Comparison of ENCODE assay signal across 9 cellular contexts in genomic region chr20:63873477-63873971, GRCh38. TPM values are rescaled to one million over a fixed set of nuclear protein-coding genes. Genes with fewer than 3 reads are reported as not detected.
A peak's percentile ranks its signal among the peaks of the same experiment; 100 is the strongest.
DNase-seq lines count a peak whose midpoint lies in the region; ATAC-seq and TF ChIP-seq lines count a peak whose summit lies in the region.
"Had no signal": no experiment of that assay in that cellular context is flagged by ENCODE, and none has a peak within 500 bp of the region (broad histone marks: within the 10 kb centered on the region; RNA-seq: fewer than 3 reads in every experiment).

No MANE protein-coding gene starts in this region.

- ATAC-seq in GM19328 (IDR thresholded peaks at IDR 0.05; ENCODE audit: unreplicated experiment), result no peak
- ATAC-seq in HG03097 (IDR thresholded peaks at IDR 0.05; ENCODE audit: low FRiP score, unreplicated experiment), result no peak

- H2AK5ac ChIP-seq in H9 (ENCODE audit: insufficient read length, low read length), result no peak overlapping the region

- H3T11ph ChIP-seq in H9 (ENCODE audit: low read length), result no peak overlapping the region

- no peak overlapping the region for H3K9ac ChIP-seq in H9 (ENCODE audit: extremely low read depth, insufficient read length, low read length)

- H3K36me3 ChIP-seq in esophagus (ENCODE audit: control insufficient read depth in 2 of 2, insufficient read depth in 2 of 2, low read length in 1 of 2), result peaks cover 8 to 43% of the 10 kb centered on the region in 2 donors
- H3K36me3 ChIP-seq in sigmoid colon, result peaks cover 28 to 99% (median 57%) of the 10 kb centered on the region in 4 donors

- no peak overlapping the region for H3K56ac ChIP-seq in H9 (ENCODE audit: insufficient read length, low read depth, low read length)

- DNase-seq in GM03348 (ENCODE audit: low spot score) (peak; percentile 65), sigmoid colon (peak; percentile 82), H9 (no peak), SW480 (ENCODE audit: low spot score) (no peak)
- DNase-seq: activated CD4-positive, CD25-positive, alpha-beta regulatory T cell treated with anti-CD3 and anti-CD28 coated beads, Interleukin-2, amount 50 U/mL, for 72 hours had no signal

- H4K91ac ChIP-seq in H9 (ENCODE audit: insufficient read length, low read depth, low read length), result no peak overlapping the region

- H3K4me3 ChIP-seq in esophagus (ENCODE audit: low read depth in 1 of 2, low read length in 2 of 2) (no peak overlapping the region), sigmoid colon (no peak overlapping the region)

- no peaks in the 10 kb centered on the region for H3K27me3 ChIP-seq in esophagus (ENCODE audit: control insufficient read depth in 1 of 2, insufficient read depth in 2 of 2, low read length in 2 of 2)
- no peaks in the 10 kb centered on the region for H3K27me3 ChIP-seq in sigmoid colon
- H3K27me3 ChIP-seq in H9 (ENCODE audit: insufficient read depth, low read length), result no peaks in the 10 kb centered on the region

- H4K5ac ChIP-seq in H9 (ENCODE audit: insufficient read length, low read depth, low read length), result no peak overlapping the region

- no peaks in the 10 kb centered on the region for H3K27me3 Mint-ChIP-seq in T-helper 1 cell treated with Interleukin-12 subunit alpha and Interleukin-12 subunit beta and Interleukin-4 antibody, amounts not matched to agents 30 μg/mL and 1 μg/mL, for 36 hours (ENCODE audit: low read depth)
- no peaks in the 10 kb centered on the region for H3K27me3 Mint-ChIP-seq in H9 (ENCODE audit: low read depth)

- no peak overlapping the region for H2BK120ac ChIP-seq in H9 (ENCODE audit: low read depth, low read length, poor library complexity, severe bottlenecking)

- H3K79me1 ChIP-seq in H9 (ENCODE audit: insufficient read depth, low read depth, low read length, poor library complexity, severe bottlenecking), result peaks cover 4% of the 10 kb centered on the region

- H3K27ac Mint-ChIP-seq in T-helper 1 cell treated with Interleukin-12 subunit alpha and Interleukin-12 subunit beta and Interleukin-4 antibody, amounts not matched to agents 30 μg/mL and 1 μg/mL, for 36 hours, result peak overlapping the region; percentile 87
- peak overlapping the region in 1 of 3 experiments; percentile 68; a peak in 1 of 7 replicates for H3K27ac Mint-ChIP-seq in H9

- H3K4me2 ChIP-seq in H9 (ENCODE audit: insufficient read depth, insufficient read length, low read length), result no peak overlapping the region

- H3K4ac ChIP-seq in H9 (ENCODE audit: low read depth, low read length), result no peak overlapping the region

- no peak overlapping the region for H2BK5ac ChIP-seq in H9 (ENCODE audit: insufficient read length, low read length)

- WGBS in esophagus, 2 donors, result 55 to 62% methylated on average over 14 of the region's 14 CpGs
- WGBS in sigmoid colon, 2 donors, result 84 to 89% methylated on average over 14 of the region's 14 CpGs
- no CpG with 5 or more reads among the region's 14 CpGs for WGBS in H9 (ENCODE audit: extremely low coverage, insufficient read length, low lambda C conversion rate)

- no peak overlapping the region for H3K18ac ChIP-seq in H9 (ENCODE audit: insufficient read length, low read depth, low read length)

- H3K23ac ChIP-seq in H9 (ENCODE audit: insufficient read length, low read depth, low read length), result no peak overlapping the region

- no peak overlapping the region for H2BK20ac ChIP-seq in H9 (ENCODE audit: low read depth, low read length, poor library complexity, severe bottlenecking)

- H3K23me2 ChIP-seq in H9 (ENCODE audit: insufficient read length, low read depth, low read length, poor library complexity, severe bottlenecking), result no peaks in the 10 kb centered on the region

- H3K9me3 Mint-ChIP-seq in T-helper 1 cell treated with Interleukin-12 subunit alpha and Interleukin-12 subunit beta and Interleukin-4 antibody, amounts not matched to agents 30 μg/mL and 1 μg/mL, for 36 hours, result no peaks in the 10 kb centered on the region
- no peaks in the 10 kb centered on the region for H3K9me3 Mint-ChIP-seq in H9

- intact Hi-C loops in sigmoid colon (cut with DNase I), result no loop called here

- no peak overlapping the region for H2BK12ac ChIP-seq in H9 (ENCODE audit: insufficient read length, low read depth, low read length)

- no peaks in the 10 kb centered on the region for H3K9me3 ChIP-seq in esophagus (ENCODE audit: control insufficient read depth in 2 of 2, insufficient read depth in 1 of 2, low read depth in 1 of 2, low read length in 1 of 2)
- H3K9me3 ChIP-seq in sigmoid colon, result no peaks in the 10 kb centered on the region
- no peaks in the 10 kb centered on the region for H3K9me3 ChIP-seq in H9 (ENCODE audit: control insufficient read depth, low read depth, low read length)

- peak in 2 of 4 donors; percentile 34 to 35 for TF ChIP-seq EP300 in sigmoid colon (IDR thresholded peaks at IDR 0.05)

- no peak overlapping the region for H4K8ac ChIP-seq in H9 (replicated peaks; ENCODE audit: insufficient read length, low read depth, low read length)

- no peak overlapping the region for H3K14ac ChIP-seq in H9 (ENCODE audit: insufficient read depth, low read length)

- TF ChIP-seq POLR2A in sigmoid colon (IDR thresholded peaks at IDR 0.05), result no peak

- peak overlapping the region; percentile 29 for H3K4me3 Mint-ChIP-seq in T-helper 1 cell treated with Interleukin-12 subunit alpha and Interleukin-12 subunit beta and Interleukin-4 antibody, amounts not matched to agents 30 μg/mL and 1 μg/mL, for 36 hours
- H3K4me3 Mint-ChIP-seq in H9, result no peak overlapping the region

- TF ChIP-seq CTCF in sigmoid colon (IDR thresholded peaks at IDR 0.05) (no peak), H9 (conservative IDR thresholded peaks at IDR 0.05) (no peak)

- no peaks in the 10 kb centered on the region for H3K79me2 ChIP-seq in H9 (ENCODE audit: insufficient read depth, low read length)

- H2BK15ac ChIP-seq in H9 (ENCODE audit: low read depth, low read length), result no peak overlapping the region

- no peak overlapping the region for H2AFZ ChIP-seq in H9 (ENCODE audit: low read length)

- H3K36me3 Mint-ChIP-seq in T-helper 1 cell treated with Interleukin-12 subunit alpha and Interleukin-12 subunit beta and Interleukin-4 antibody, amounts not matched to agents 30 μg/mL and 1 μg/mL, for 36 hours (ENCODE audit: low read depth), result peaks cover 22% of the 10 kb centered on the region
- H3K36me3 Mint-ChIP-seq in H9 (ENCODE audit: insufficient read depth in 1 of 3, low read depth in 3 of 3), result peaks cover 33 to 86% (median 82%) of the 10 kb centered on the region in 3 experiments; a peak in 6 of 7 replicates

- no peaks in the 10 kb centered on the region for H4K20me1 ChIP-seq in H9 (ENCODE audit: control insufficient read depth, insufficient read depth, insufficient read length)

- peak overlapping the region; percentile 58 to 73 for H3K27ac ChIP-seq in esophagus (ENCODE audit: low read depth in 2 of 2, low read length in 1 of 2)
- peak overlapping the region in 3 of 4 donors; percentile 51 to 67 (median 61) for H3K27ac ChIP-seq in sigmoid colon
- H3K27ac ChIP-seq in H9 (ENCODE audit: insufficient read length, low read depth, low read length), result no peak overlapping the region

- H3K4me1 ChIP-seq in esophagus (ENCODE audit: control insufficient read depth in 2 of 2, insufficient read depth in 2 of 2, low read length in 1 of 2), result peaks cover 0 to 6% of the 10 kb centered on the region in 2 donors
- H3K4me1 ChIP-seq in sigmoid colon, result no peaks in the 10 kb centered on the region
- H3K4me1 ChIP-seq in H9 (ENCODE audit: insufficient read depth, low read length), result no peaks in the 10 kb centered on the region

- H3K4me1 Mint-ChIP-seq in T-helper 1 cell treated with Interleukin-12 subunit alpha and Interleukin-12 subunit beta and Interleukin-4 antibody, amounts not matched to agents 30 μg/mL and 1 μg/mL, for 36 hours (ENCODE audit: low read depth), result peaks cover 7% of the 10 kb centered on the region
- no peaks in the 10 kb centered on the region for H3K4me1 Mint-ChIP-seq in H9

RNA-seq across cellular contexts. Expression of gene TPD52L2, which starts 8.5 kb away (rescaled TPM):
- polyA plus RNA-seq in esophagus, result 100 to 1,000 TPM in 1 of 2 donors, 10 to 100 TPM in 1; 82.0 to 107 TPM
- 100 to 1,000 TPM in 3 of 4 donors, 10 to 100 TPM in 1; 84.7 to 109 (median 104) TPM for total RNA-seq in sigmoid colon
- polyA plus RNA-seq in sigmoid colon, result 10 to 100 TPM; 71.7 to 84.2 (median 74.5) TPM
- 94.1 and 98.4 TPM in 2 replicates for total RNA-seq in H9 (2021)

RNA-seq across cellular contexts. Expression of gene ABHD16B, which starts 12.2 kb away (rescaled TPM):
- polyA plus RNA-seq in esophagus, result under 1 TPM; 0.42 to 0.92 TPM
- total RNA-seq in sigmoid colon, result not detected
- under 1 TPM in 1 of 3 donors, not detected in 2; 0.44 TPM for polyA plus RNA-seq in sigmoid colon
- total RNA-seq in H9 (2021), result not detected in 2 replicates

RNA-seq across cellular contexts. Expression of gene DNAJC5, which starts 21.4 kb away (rescaled TPM):
- polyA plus RNA-seq in esophagus, result 10 to 100 TPM; 42.9 to 59.4 TPM
- 10 to 100 TPM; 25.0 to 36.4 (median 31.2) TPM for total RNA-seq in sigmoid colon
- polyA plus RNA-seq in sigmoid colon, result 10 to 100 TPM; 21.6 to 62.8 (median 41.6) TPM
- total RNA-seq in H9 (2021), result 42.9 and 43.0 TPM in 2 replicates

RNA-seq across cellular contexts. Expression of gene ZBTB46, which starts 42.5 kb away (rescaled TPM):
- polyA plus RNA-seq in esophagus, result 1 to 10 TPM in 1 of 2 donors, under 1 TPM in 1; 0.68 to 1.0 TPM
- total RNA-seq in sigmoid colon, result 1 to 10 TPM; 3.4 to 5.3 (median 4.3) TPM
- 1 to 10 TPM in 1 of 3 donors, under 1 TPM in 2; 0.23 to 3.6 (median 0.60) TPM for polyA plus RNA-seq in sigmoid colon
- total RNA-seq in H9 (2021), result 27.1 and 27.3 TPM in 2 replicates

Comparison
In these comparisons a context has a peak if more than half of its experiments do, and no peak if none do; other contexts are left out.
1. DNase-seq: peak in GM03348 (single experiment) and sigmoid colon (single experiment); none in H9 (single experiment) and SW480 (single experiment).